Comparison of ENCODE assay signal across 8 cellular contexts in genomic region chr10:92830478-92831389, GRCh38. TPM values are rescaled to one million over a fixed set of nuclear protein-coding genes. Genes with fewer than 3 reads are reported as not detected.
DNase-seq lines count a peak whose midpoint lies in the region; ATAC-seq and TF ChIP-seq lines count a peak whose summit lies in the region.

No MANE protein-coding gene starts in this region.

- peaks cover 8% of the 10 kb centered on the region for H3K4me1 Mint-ChIP-seq in central memory CD8-positive, alpha-beta T cell

- TF ChIP-seq POLR2A in thyroid gland (IDR thresholded peaks at IDR 0.05) = no peak

- no peaks in the 10 kb centered on the region for H3K9me3 Mint-ChIP-seq in central memory CD8-positive, alpha-beta T cell

- H3K9me3 ChIP-seq in DOHH2 (ENCODE audit: control insufficient read depth, insufficient read depth, low read length) (no peaks in the 10 kb centered on the region), psoas muscle (no peaks in the 10 kb centered on the region), thyroid gland (no peaks in the 10 kb centered on the region)

- H3K4me3 ChIP-seq in DOHH2 (ENCODE audit: low read length) = 0 out of 2 replicates have a peak overlapping the region, but pooled peaks have one; percentile 7
- peak overlapping the region; percentile 22 for H3K4me3 ChIP-seq in psoas muscle
- H3K4me3 ChIP-seq in thyroid gland (replicated peaks in 1 of 3) = no peak overlapping the region

- H3K4me2 ChIP-seq in DOHH2 (ENCODE audit: low read length) = peak overlapping the region; percentile 38

- H3K27ac ChIP-seq in DOHH2 (ENCODE audit: low read depth, low read length) = no peak overlapping the region
- no peak overlapping the region for H3K27ac ChIP-seq in psoas muscle
- no peak overlapping the region for H3K27ac ChIP-seq in thyroid gland

- H3K27me3 ChIP-seq in DOHH2 (ENCODE audit: control insufficient read depth, low read length) (peaks cover 59% of the 10 kb centered on the region), psoas muscle (ENCODE audit: insufficient read depth in 3 of 3, low read length in 2 of 3) (no peaks in the 10 kb centered on the region), thyroid gland (no peaks in the 10 kb centered on the region)

- H3K4me3 Mint-ChIP-seq in central memory CD8-positive, alpha-beta T cell = peak overlapping the region; percentile 43

- 0 out of 2 replicates have a peak, but pooled peaks cover 3% of the 10 kb centered on the region for H4K20me1 ChIP-seq in DOHH2 (ENCODE audit: control insufficient read depth, insufficient read depth, low read depth, low read length)

- TF ChIP-seq CTCF in DOHH2 (IDR thresholded peaks at IDR 0.05; ENCODE audit: low read depth, low read length, poor library complexity, severe bottlenecking) (no peak), psoas muscle (IDR thresholded peaks at IDR 0.05) (no peak), thyroid gland (IDR thresholded peaks at IDR 0.05) (no peak)

- H3K9me2 ChIP-seq in DOHH2 (replicated peaks; ENCODE audit: control insufficient read depth, low read length) = no peaks in the 10 kb centered on the region

- H3K36me3 Mint-ChIP-seq in central memory CD8-positive, alpha-beta T cell (ENCODE audit: insufficient read depth) = peaks cover 2% of the 10 kb centered on the region

- H3F3A ChIP-seq in DOHH2 (ENCODE audit: control insufficient read depth, insufficient read depth) = no peaks in the 10 kb centered on the region

- WGBS in psoas muscle, 3 donors = 72 to 76% (median 75%) methylated on average over 12 of the region's 12 CpGs
- WGBS in thyroid gland, 2 donors = 75 to 81% methylated on average over 12 of the region's 12 CpGs

- ATAC-seq in central memory CD8-positive, alpha-beta T cell (replicated peaks; ENCODE audit: extremely low read depth, poor library complexity, severe bottlenecking) = peak; percentile 49
- ATAC-seq in psoas muscle (no peak), GM21447 (IDR thresholded peaks at IDR 0.05; ENCODE audit: unreplicated experiment) (no peak)

- H3K4me1 ChIP-seq in DOHH2 (ENCODE audit: control insufficient read depth, low read length) (peaks cover 11% of the 10 kb centered on the region), psoas muscle (peaks cover 14% of the 10 kb centered on the region), thyroid gland (no peaks in the 10 kb centered on the region)

- no peaks in the 10 kb centered on the region for H3K36me3 ChIP-seq in DOHH2 (ENCODE audit: control insufficient read depth, low read length)
- H3K36me3 ChIP-seq in psoas muscle (ENCODE audit: insufficient read depth in 1 of 2, low read depth in 1 of 2) = no peaks in the 10 kb centered on the region
- no peaks in the 10 kb centered on the region for H3K36me3 ChIP-seq in thyroid gland

- no peaks in the 10 kb centered on the region for H3K27me3 Mint-ChIP-seq in central memory CD8-positive, alpha-beta T cell

- intact Hi-C loops in psoas muscle (cut with DNase I) (no loop called here), thyroid gland (cut with DNase I) (no loop called here)

- H3K79me2 ChIP-seq in DOHH2 (ENCODE audit: control insufficient read depth, low read length) = no peaks in the 10 kb centered on the region

- peak; percentile 30 for DNase-seq in SKM-1 (lab: John Stamatoyannopoulos, UW; ENCODE audit: unreplicated experiment)
- no peak for DNase-seq in central memory CD8-positive, alpha-beta T cell (ENCODE audit: low spot score in 2 of 2)
- no peak for DNase-seq in psoas muscle
- no peak for DNase-seq in NCI-H1417 (lab: John Stamatoyannopoulos, UW)
- DNase-seq in thyroid gland = no peak
- no peak for DNase-seq in putamen (ENCODE audit: low spot score)

- H3K27ac Mint-ChIP-seq in central memory CD8-positive, alpha-beta T cell (ENCODE audit: low read depth) = peak overlapping the region; percentile 8

RNA-seq across cellular contexts. Expression of gene EXOC6, which starts 17.6 kb away (rescaled TPM):
- total RNA-seq in psoas muscle (10 to 100 TPM; 14.4 to 27.8 (median 21.3) TPM), thyroid gland (10 to 100 TPM; 51.6 to 74.0 (median 61.1) TPM)
- polyA plus RNA-seq in psoas muscle = 1 to 10 TPM; 7.4 to 9.1 (median 8.2) TPM

Comparison
In these comparisons a context has a peak if more than half of its experiments do, and no peak if none do; other contexts are left out.
1. H3K4me3 ChIP-seq: peak in DOHH2 (single experiment) and psoas muscle (single experiment); none in thyroid gland (0 of 3).